Comparison of ENCODE assay signal across 1 cellular context in the genomic region with DNA sequence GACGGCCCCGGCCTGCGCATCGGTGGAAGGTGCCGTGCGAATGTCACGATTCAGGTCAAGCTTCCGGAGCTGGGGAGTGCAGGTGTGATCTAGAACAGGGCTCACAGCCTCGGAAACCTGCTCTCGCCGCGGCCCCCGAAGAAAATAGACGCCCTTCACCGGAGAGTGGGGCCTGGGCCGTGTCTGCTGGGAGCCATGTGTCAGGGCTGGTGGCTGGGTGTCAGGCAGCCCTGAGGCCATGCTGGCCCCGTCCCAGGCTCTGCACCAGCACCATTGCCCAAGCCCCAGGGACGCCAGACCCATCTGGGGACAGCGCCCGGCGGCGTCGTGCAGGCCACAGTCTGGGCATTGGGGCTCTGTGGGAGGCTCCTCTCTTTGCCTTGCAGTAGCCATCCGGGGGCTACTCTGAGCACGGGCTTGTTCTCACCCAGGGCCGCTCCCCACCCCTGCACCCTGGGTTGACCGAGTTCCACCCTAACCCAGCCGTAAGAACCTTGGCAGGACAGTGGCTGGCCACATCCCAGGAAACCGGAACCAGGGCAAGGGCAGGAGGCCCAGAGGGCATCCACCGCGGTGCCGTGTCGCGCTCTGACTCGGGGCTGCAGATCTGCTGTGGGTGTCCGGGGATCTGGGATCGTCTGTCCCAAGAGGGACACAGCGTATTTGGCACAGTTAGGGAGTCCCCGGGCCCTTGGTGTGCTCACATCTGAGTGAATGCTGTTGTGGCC.
TF ChIP-seq lines count a peak whose summit lies in the region.

No MANE protein-coding gene starts in this region.

TF ChIP-seq in GM12878, 131 proteins besides CTCF, POLR2A, EP300 and RAD21:
- TF ChIP-seq RB1 (IDR thresholded peaks at IDR 0.05; ENCODE audit: borderline replicate concordance) (no peak), NFYA (IDR thresholded peaks at IDR 0.05; ENCODE audit: borderline replicate concordance, low read depth, low read length) (no peak), SIX5 (IDR thresholded peaks at IDR 0.05; ENCODE audit: low read depth, low read length, severe bottlenecking) (no peak), ZNF274 (IDR thresholded peaks at IDR 0.05; ENCODE audit: insufficient read depth, insufficient read length) (no peak), SRF (IDR thresholded peaks at IDR 0.05; ENCODE audit: low read depth in 2 of 2, low read length in 2 of 2) (no peak), PAX5 (IDR thresholded peaks at IDR 0.05; ENCODE audit: borderline replicate concordance, low read depth, low read length) (no peak), ASH2L (IDR thresholded peaks at IDR 0.05; ENCODE audit: borderline replicate concordance, low read depth) (no peak), YY1 (IDR thresholded peaks at IDR 0.05; ENCODE audit: low read depth, low read length) (no peak), NR2C2 (IDR thresholded peaks at IDR 0.05; ENCODE audit: borderline replicate concordance, control insufficient read depth, insufficient read length, low read depth) (no peak), TCF3 (IDR thresholded peaks at IDR 0.05; ENCODE audit: borderline replicate concordance, insufficient read depth, low read depth, low read length) (no peak)
- TF ChIP-seq, protein P1, sequence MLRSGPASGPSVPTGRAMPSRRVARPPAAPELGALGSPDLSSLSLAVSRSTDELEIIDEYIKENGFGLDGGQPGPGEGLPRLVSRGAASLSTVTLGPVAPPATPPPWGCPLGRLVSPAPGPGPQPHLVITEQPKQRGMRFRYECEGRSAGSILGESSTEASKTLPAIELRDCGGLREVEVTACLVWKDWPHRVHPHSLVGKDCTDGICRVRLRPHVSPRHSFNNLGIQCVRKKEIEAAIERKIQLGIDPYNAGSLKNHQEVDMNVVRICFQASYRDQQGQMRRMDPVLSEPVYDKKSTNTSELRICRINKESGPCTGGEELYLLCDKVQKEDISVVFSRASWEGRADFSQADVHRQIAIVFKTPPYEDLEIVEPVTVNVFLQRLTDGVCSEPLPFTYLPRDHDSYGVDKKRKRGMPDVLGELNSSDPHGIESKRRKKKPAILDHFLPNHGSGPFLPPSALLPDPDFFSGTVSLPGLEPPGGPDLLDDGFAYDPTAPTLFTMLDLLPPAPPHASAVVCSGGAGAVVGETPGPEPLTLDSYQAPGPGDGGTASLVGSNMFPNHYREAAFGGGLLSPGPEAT (IDR thresholded peaks at IDR 0.05; ENCODE audit: low read depth), result no peak
- TF ChIP-seq, protein P2, sequence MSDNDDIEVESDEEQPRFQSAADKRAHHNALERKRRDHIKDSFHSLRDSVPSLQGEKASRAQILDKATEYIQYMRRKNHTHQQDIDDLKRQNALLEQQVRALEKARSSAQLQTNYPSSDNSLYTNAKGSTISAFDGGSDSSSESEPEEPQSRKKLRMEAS (IDR thresholded peaks at IDR 0.05; ENCODE audit: low read depth, low read length), result no peak
- TF ChIP-seq, protein P3, sequence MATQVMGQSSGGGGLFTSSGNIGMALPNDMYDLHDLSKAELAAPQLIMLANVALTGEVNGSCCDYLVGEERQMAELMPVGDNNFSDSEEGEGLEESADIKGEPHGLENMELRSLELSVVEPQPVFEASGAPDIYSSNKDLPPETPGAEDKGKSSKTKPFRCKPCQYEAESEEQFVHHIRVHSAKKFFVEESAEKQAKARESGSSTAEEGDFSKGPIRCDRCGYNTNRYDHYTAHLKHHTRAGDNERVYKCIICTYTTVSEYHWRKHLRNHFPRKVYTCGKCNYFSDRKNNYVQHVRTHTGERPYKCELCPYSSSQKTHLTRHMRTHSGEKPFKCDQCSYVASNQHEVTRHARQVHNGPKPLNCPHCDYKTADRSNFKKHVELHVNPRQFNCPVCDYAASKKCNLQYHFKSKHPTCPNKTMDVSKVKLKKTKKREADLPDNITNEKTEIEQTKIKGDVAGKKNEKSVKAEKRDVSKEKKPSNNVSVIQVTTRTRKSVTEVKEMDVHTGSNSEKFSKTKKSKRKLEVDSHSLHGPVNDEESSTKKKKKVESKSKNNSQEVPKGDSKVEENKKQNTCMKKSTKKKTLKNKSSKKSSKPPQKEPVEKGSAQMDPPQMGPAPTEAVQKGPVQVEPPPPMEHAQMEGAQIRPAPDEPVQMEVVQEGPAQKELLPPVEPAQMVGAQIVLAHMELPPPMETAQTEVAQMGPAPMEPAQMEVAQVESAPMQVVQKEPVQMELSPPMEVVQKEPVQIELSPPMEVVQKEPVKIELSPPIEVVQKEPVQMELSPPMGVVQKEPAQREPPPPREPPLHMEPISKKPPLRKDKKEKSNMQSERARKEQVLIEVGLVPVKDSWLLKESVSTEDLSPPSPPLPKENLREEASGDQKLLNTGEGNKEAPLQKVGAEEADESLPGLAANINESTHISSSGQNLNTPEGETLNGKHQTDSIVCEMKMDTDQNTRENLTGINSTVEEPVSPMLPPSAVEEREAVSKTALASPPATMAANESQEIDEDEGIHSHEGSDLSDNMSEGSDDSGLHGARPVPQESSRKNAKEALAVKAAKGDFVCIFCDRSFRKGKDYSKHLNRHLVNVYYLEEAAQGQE (IDR thresholded peaks at IDR 0.05; ENCODE audit: low read depth, low read length), result no peak
- TF ChIP-seq, protein P4, sequence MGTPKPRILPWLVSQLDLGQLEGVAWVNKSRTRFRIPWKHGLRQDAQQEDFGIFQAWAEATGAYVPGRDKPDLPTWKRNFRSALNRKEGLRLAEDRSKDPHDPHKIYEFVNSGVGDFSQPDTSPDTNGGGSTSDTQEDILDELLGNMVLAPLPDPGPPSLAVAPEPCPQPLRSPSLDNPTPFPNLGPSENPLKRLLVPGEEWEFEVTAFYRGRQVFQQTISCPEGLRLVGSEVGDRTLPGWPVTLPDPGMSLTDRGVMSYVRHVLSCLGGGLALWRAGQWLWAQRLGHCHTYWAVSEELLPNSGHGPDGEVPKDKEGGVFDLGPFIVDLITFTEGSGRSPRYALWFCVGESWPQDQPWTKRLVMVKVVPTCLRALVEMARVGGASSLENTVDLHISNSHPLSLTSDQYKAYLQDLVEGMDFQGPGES (IDR thresholded peaks at IDR 0.05), result no peak
- TF ChIP-seq, protein P5, sequence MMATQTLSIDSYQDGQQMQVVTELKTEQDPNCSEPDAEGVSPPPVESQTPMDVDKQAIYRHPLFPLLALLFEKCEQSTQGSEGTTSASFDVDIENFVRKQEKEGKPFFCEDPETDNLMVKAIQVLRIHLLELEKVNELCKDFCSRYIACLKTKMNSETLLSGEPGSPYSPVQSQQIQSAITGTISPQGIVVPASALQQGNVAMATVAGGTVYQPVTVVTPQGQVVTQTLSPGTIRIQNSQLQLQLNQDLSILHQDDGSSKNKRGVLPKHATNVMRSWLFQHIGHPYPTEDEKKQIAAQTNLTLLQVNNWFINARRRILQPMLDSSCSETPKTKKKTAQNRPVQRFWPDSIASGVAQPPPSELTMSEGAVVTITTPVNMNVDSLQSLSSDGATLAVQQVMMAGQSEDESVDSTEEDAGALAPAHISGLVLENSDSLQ (IDR thresholded peaks at IDR 0.05), result no peak
- TF ChIP-seq, protein P6, sequence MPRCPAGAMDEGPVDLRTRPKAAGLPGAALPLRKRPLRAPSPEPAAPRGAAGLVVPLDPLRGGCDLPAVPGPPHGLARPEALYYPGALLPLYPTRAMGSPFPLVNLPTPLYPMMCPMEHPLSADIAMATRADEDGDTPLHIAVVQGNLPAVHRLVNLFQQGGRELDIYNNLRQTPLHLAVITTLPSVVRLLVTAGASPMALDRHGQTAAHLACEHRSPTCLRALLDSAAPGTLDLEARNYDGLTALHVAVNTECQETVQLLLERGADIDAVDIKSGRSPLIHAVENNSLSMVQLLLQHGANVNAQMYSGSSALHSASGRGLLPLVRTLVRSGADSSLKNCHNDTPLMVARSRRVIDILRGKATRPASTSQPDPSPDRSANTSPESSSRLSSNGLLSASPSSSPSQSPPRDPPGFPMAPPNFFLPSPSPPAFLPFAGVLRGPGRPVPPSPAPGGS (IDR thresholded peaks at IDR 0.05; ENCODE audit: borderline replicate concordance, insufficient read depth, low read depth, low read length, poor library complexity, severe bottlenecking), result no peak
